15 cellular contexts compared by ENCODE assay signal in the genomic region with DNA sequence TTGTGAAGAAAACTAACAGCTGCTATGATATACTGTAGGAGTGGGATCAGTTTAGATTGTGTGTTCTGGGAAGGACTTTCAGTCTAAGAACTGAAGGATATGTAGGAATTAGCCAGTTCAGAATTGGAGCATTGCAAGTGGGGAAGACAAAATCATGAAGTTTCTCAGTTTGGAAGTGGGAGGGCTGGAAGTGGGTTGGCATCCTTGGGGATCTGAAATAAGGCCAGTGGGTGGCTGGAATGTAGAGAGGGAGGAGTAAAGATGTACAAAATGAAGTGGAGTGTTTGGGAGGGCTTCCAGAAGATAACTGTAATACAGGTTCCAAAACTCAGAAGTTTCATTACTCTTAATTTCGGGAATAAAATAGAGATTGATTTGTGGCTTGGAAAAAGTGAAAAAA. TPM values are rescaled to one million over a fixed set of nuclear protein-coding genes. Genes with fewer than 3 reads are reported as not detected.
DNase-seq lines count a peak whose midpoint lies in the region; ATAC-seq and TF ChIP-seq lines count a peak whose summit lies in the region.
"Had no signal": no experiment of that assay in that cellular context is flagged by ENCODE, and none has a peak within 500 bp of the region (broad histone marks: within the 10 kb centered on the region; RNA-seq: fewer than 3 reads in every experiment).

No MANE protein-coding gene starts in this region.

- H3K36me3 ChIP-seq in IMR-90 (ENCODE audit: control insufficient read depth, insufficient read depth, low read length) (peaks cover 2% of the 10 kb centered on the region), endodermal cell (ENCODE audit: control insufficient read depth, insufficient read depth, low read length) (peaks cover 17% of the 10 kb centered on the region), prostate gland (no peaks in the 10 kb centered on the region)

- H3K9me3 Mint-ChIP-seq in endodermal cell (no peaks in the 10 kb centered on the region), progenitor cell of endocrine pancreas (ENCODE audit: low read depth) (no peaks in the 10 kb centered on the region)
- H3K9me3 Mint-ChIP-seq in CD4-positive, alpha-beta T cell: no peaks in the 10 kb centered on the region
- H3K9me3 Mint-ChIP-seq: CD8-positive, alpha-beta T cell; GM23338; H9; HFFc6 had no signal

- H2BK5ac ChIP-seq in IMR-90 (ENCODE audit: low read depth, low read length, poor library complexity, severe bottlenecking): no peak overlapping the region

- no peak overlapping the region for H2BK20ac ChIP-seq in IMR-90 (ENCODE audit: low read depth, low read length)

- H3K18ac ChIP-seq in IMR-90 (ENCODE audit: low read depth, low read length): no peak overlapping the region

- no peaks in the 10 kb centered on the region for H3K27me3 Mint-ChIP-seq in endodermal cell (ENCODE audit: insufficient read depth)
- no peaks in the 10 kb centered on the region for H3K27me3 Mint-ChIP-seq in progenitor cell of endocrine pancreas
- H3K27me3 Mint-ChIP-seq in CD4-positive, alpha-beta T cell: no peaks in the 10 kb centered on the region

- BruUV-seq in IMR-90 (replicated peaks; lab: Mats Ljungman, UMichigan): no TSS peak

- H2AK9ac ChIP-seq in IMR-90 (replicated peaks; ENCODE audit: low read depth, low read length, poor library complexity): no peak overlapping the region

- H3K79me1 ChIP-seq in IMR-90 (ENCODE audit: low read depth in 1 of 2, low read length in 2 of 2): peaks cover 7 to 20% of the 10 kb centered on the region in 2 experiments

- POLR2A ChIA-PET in IMR-90 (lab: Charles Lee; ENCODE audit: unreplicated experiment): no interaction called here
- POLR2A ChIA-PET in CD4-positive, alpha-beta T cell (lab: Charles Lee): no interaction called here

- no peak overlapping the region for H4K91ac ChIP-seq in IMR-90 (ENCODE audit: insufficient read depth, low read depth, low read length)

- dilution Hi-C loops in IMR-90 (cut with HindIII; ENCODE audit: low sequenced_read_pairs, unreplicated experiment): no loop called here

- ATAC-seq in IMR-90 (ENCODE audit: low read depth) (peak; percentile 14; the same call in 1 of the 2 replicates), GM21367 (IDR thresholded peaks at IDR 0.05; ENCODE audit: unreplicated experiment) (no peak)
- ATAC-seq in CD4-positive, alpha-beta T cell (ENCODE audit: poor library complexity): no peak
- ATAC-seq: CD8-positive, alpha-beta T cell; GM23338; HCT116 had no signal

- in situ Hi-C loops in IMR-90 (cut with MboI; ENCODE audit: low sequenced_read_pairs): no loop called here

- H3K4me3 Mint-ChIP-seq in endodermal cell: no peak overlapping the region
- no peak overlapping the region for H3K4me3 Mint-ChIP-seq in progenitor cell of endocrine pancreas (ENCODE audit: low read depth)
- H3K4me3 Mint-ChIP-seq in CD4-positive, alpha-beta T cell: no peak overlapping the region
- H3K4me3 Mint-ChIP-seq: CD8-positive, alpha-beta T cell; GM23338; H9; HFFc6 had no signal

- H3K23ac ChIP-seq in IMR-90 (ENCODE audit: low read depth, low read length): no peak overlapping the region; the same call in 1 of the 2 replicates

- H2AFZ ChIP-seq in IMR-90 (replicated peaks; ENCODE audit: low read length, poor library complexity): no peak overlapping the region
- H2AFZ ChIP-seq: GM23338 had no signal

- TF ChIP-seq RAD21 in IMR-90 (IDR thresholded peaks at IDR 0.05; ENCODE audit: low read length): no peak

- no peak overlapping the region for H3K9ac ChIP-seq in IMR-90 (ENCODE audit: low read depth, low read length)
- H3K9ac ChIP-seq in endodermal cell (ENCODE audit: extremely low read depth, low read length, poor library complexity, severe bottlenecking): no peak overlapping the region

- H3K9me1 ChIP-seq in IMR-90 (ENCODE audit: insufficient read depth, low read length): no peaks in the 10 kb centered on the region

- TF ChIP-seq POLR2A in IMR-90 (IDR thresholded peaks at IDR 0.05; ENCODE audit: low read depth, low read length) (no peak), prostate gland (IDR thresholded peaks at IDR 0.05) (no peak)

- H4K8ac ChIP-seq in IMR-90 (ENCODE audit: low read depth in 2 of 2, low read length in 2 of 2): no peak overlapping the region

- H3K4ac ChIP-seq in IMR-90 (ENCODE audit: low read depth, low read length): no peak overlapping the region

- H4K20me1 ChIP-seq in IMR-90 (ENCODE audit: insufficient read depth, low read length): no peaks in the 10 kb centered on the region

- no peak overlapping the region for H2BK15ac ChIP-seq in IMR-90 (ENCODE audit: low read depth, low read length)

- no peaks in the 10 kb centered on the region for H3K27me3 ChIP-seq in IMR-90 (ENCODE audit: control insufficient read depth, insufficient read depth, low read length)
- no peaks in the 10 kb centered on the region for H3K27me3 ChIP-seq in endodermal cell (ENCODE audit: control insufficient read depth, insufficient read depth, low read length, poor library complexity, severe bottlenecking)
- H3K27me3 ChIP-seq in prostate gland (replicated peaks; ENCODE audit: insufficient read depth): no peaks in the 10 kb centered on the region
- H3K27me3 ChIP-seq in CD4-positive, alpha-beta T cell (ENCODE audit: control insufficient read depth, insufficient read depth, low read length): no peaks in the 10 kb centered on the region

- no peak overlapping the region for H4K5ac ChIP-seq in IMR-90 (ENCODE audit: low read depth, low read length)

- CTCF ChIA-PET in IMR-90 (lab: Yijun Ruan, JAX): no interaction called here
- CTCF ChIA-PET in CD4-positive, alpha-beta T cell (lab: Charles Lee): no interaction called here

- no peaks in the 10 kb centered on the region for H3K4me1 ChIP-seq in IMR-90 (ENCODE audit: control insufficient read depth, insufficient read depth, low read length)
- peaks cover 4% of the 10 kb centered on the region for H3K4me1 ChIP-seq in endodermal cell (ENCODE audit: control insufficient read depth, insufficient read depth, low read length)
- H3K4me1 ChIP-seq in prostate gland (replicated peaks): no peaks in the 10 kb centered on the region
- H3K4me1 ChIP-seq: Caco-2 had no signal

- H3K9me3 ChIP-seq in IMR-90 (ENCODE audit: control insufficient read depth, insufficient read depth, low read length) (no peaks in the 10 kb centered on the region), endodermal cell (ENCODE audit: control insufficient read depth, low read length) (no peaks in the 10 kb centered on the region), prostate gland (no peaks in the 10 kb centered on the region)
- H3K9me3 ChIP-seq in CD4-positive, alpha-beta T cell (ENCODE audit: control insufficient read depth, low read length): no peaks in the 10 kb centered on the region
- H3K9me3 ChIP-seq: Caco-2 had no signal

- no peak overlapping the region for H3K56ac ChIP-seq in IMR-90 (ENCODE audit: extremely low read depth, insufficient read depth, low read length)

- H2AK5ac ChIP-seq in IMR-90 (ENCODE audit: low read depth, low read length): no peak overlapping the region

- H3K14ac ChIP-seq in IMR-90 (replicated peaks; ENCODE audit: low read depth, low read length): no peak overlapping the region

- H3K27ac ChIP-seq in IMR-90 (ENCODE audit: insufficient read depth, low read length) (no peak overlapping the region), endodermal cell (ENCODE audit: low read depth, low read length) (no peak overlapping the region), prostate gland (no peak overlapping the region)
- H3K27ac ChIP-seq in CD4-positive, alpha-beta T cell (ENCODE audit: low read depth, low read length): no peak overlapping the region

- H3K27ac Mint-ChIP-seq in endodermal cell (peak overlapping the region; percentile 24), progenitor cell of endocrine pancreas (peak overlapping the region; percentile 47)
- no peak overlapping the region for H3K27ac Mint-ChIP-seq in CD4-positive, alpha-beta T cell
- H3K27ac Mint-ChIP-seq: CD8-positive, alpha-beta T cell; GM23338; H9; HFFc6 had no signal

- no peak overlapping the region for H2BK120ac ChIP-seq in IMR-90 (ENCODE audit: low read depth, low read length)

- intact Hi-C loops in IMR-90 (cut with micrococcal nuclease): no loop called here
- intact Hi-C loops in prostate gland (cut with DNase I): no loop called here
- intact Hi-C loops in CD4-positive, alpha-beta T cell (cut with DNase I, micrococcal nuclease): no loop called here

- no peak overlapping the region for H3K4me2 ChIP-seq in IMR-90 (ENCODE audit: low read depth, low read length)

- no peak overlapping the region for H3K4me3 ChIP-seq in IMR-90 (ENCODE audit: insufficient read depth, low read depth, low read length)
- no peak overlapping the region for H3K4me3 ChIP-seq in endodermal cell (ENCODE audit: low read length)
- H3K4me3 ChIP-seq in prostate gland: no peak overlapping the region
- H3K4me3 ChIP-seq: GM23338 had no signal

- peaks cover 19% of the 10 kb centered on the region for H3K4me1 Mint-ChIP-seq in endodermal cell
- no peaks in the 10 kb centered on the region for H3K4me1 Mint-ChIP-seq in progenitor cell of endocrine pancreas (ENCODE audit: low read depth)
- H3K4me1 Mint-ChIP-seq in CD4-positive, alpha-beta T cell (ENCODE audit: low read depth): peaks cover 29% of the 10 kb centered on the region

- WGBS in IMR-90 (ENCODE audit: extremely low coverage in 2 of 2, insufficient read length in 1 of 2), 2 experiments: 100% methylated on average over 1 of the region's 1 CpG; no CpG with 5 or more reads in 1 of the 2 experiments
- 93% methylated on average over 1 of the region's 1 CpG; no CpG with 5 or more reads in 1 of the 2 experiments for WGBS in endodermal cell (ENCODE audit: insufficient coverage in 1 of 2, insufficient read length in 1 of 2), 2 experiments
- WGBS in prostate gland: 100% methylated on average over 1 of the region's 1 CpG

- no peak for TF ChIP-seq CTCF in IMR-90 (conservative IDR thresholded peaks at IDR 0.05; ENCODE audit: low read depth, low read length)
- no peak for TF ChIP-seq CTCF in endodermal cell (conservative IDR thresholded peaks at IDR 0.05)
- TF ChIP-seq CTCF in progenitor cell of endocrine pancreas (IDR thresholded peaks at IDR 0.05; ENCODE audit: unreplicated experiment): no peak
- no peak for TF ChIP-seq CTCF in prostate gland (IDR thresholded peaks at IDR 0.05)
- TF ChIP-seq CTCF in CD4-positive, alpha-beta T cell (IDR thresholded peaks at IDR 0.05): no peak

- H3K36me3 Mint-ChIP-seq in endodermal cell (ENCODE audit: low read depth) (peaks cover 9% of the 10 kb centered on the region), progenitor cell of endocrine pancreas (ENCODE audit: insufficient read depth) (peaks cover 1% of the 10 kb centered on the region)
- peaks cover 79% of the 10 kb centered on the region for H3K36me3 Mint-ChIP-seq in CD4-positive, alpha-beta T cell (ENCODE audit: low read depth)

- DNase-seq in IMR-90: no peak
- no peak for DNase-seq in endodermal cell
- no peak for DNase-seq in progenitor cell of endocrine pancreas (ENCODE audit: low spot score, unreplicated experiment)
- no peak for DNase-seq in prostate gland (ENCODE audit: low spot score)
- DNase-seq in CD4-positive, alpha-beta T cell: no peak
- DNase-seq: C1 segment of cervical spinal cord; Caco-2; CD8-positive, alpha-beta T cell; DMS153; DND-41; H9; HFFc6 had no signal

RNA-seq across cellular contexts. Expression of a gene that starts 17.2 kb away (rescaled TPM):
- 36.0 and 38.6 TPM in 2 replicates for total RNA-seq in IMR-90 (2012; rRNA removed)
- polyA plus RNA-seq in IMR-90 (2012; rRNA removed): 14.0 and 17.5 TPM in 2 replicates
- 4.6 and 6.6 TPM in 2 replicates for polyA plus RNA-seq in IMR-90 (2012; cell fraction: cytosol; rRNA removed)
- polyA plus RNA-seq in IMR-90 (2012; cell fraction: nucleus; rRNA removed; ENCODE audit: low replicate concordance): 2.1 and 18.0 TPM in 2 replicates
- 10 to 100 TPM; 19.5 to 21.8 TPM for total RNA-seq in endodermal cell
- 26.2 TPM for polyA plus RNA-seq in endodermal cell (2013, experiment 1 of 2)
- polyA plus RNA-seq in endodermal cell (2013, experiment 2 of 2): 23.2 TPM
- 13.9 and 14.0 TPM in 2 replicates for total RNA-seq in progenitor cell of endocrine pancreas
- total RNA-seq in prostate gland: 10 to 100 TPM; 26.8 to 34.9 TPM
- total RNA-seq in CD4-positive, alpha-beta T cell: 10 to 100 TPM in 1 of 2 experiments, 1 to 10 TPM in 1; 7.9 to 11.5 TPM
